Comparison of ENCODE assay signal across 19 cellular contexts in genomic region chrX:30733852-30734660, GRCh38.
"Had no signal": no experiment of that assay in that cellular context is flagged by ENCODE, and none has a peak within 500 bp of the region (broad histone marks: within the 10 kb centered on the region; RNA-seq: fewer than 3 reads in every experiment).

No MANE protein-coding gene starts in this region.

- H3K4me3 Mint-ChIP-seq: activated B cell treated with CpG ODN at 0.5 μM for 24 hours; activated T-cell treated with anti-CD3 and anti-CD28 coated beads, Interleukin-2, amount 50 U/mL, for 72 hours; brain had no signal

- ATAC-seq: K562 had no signal

- DNase-seq: activated B cell treated with CpG ODN at 0.5 μM for 24 hours; activated CD8-positive, alpha-beta memory T cell treated with anti-CD3 and anti-CD28 coated beads for 24 hours; activated effector memory CD4-positive, alpha-beta T cell treated with Interleukin-2 at 50 U/mL for 16 hours; activated naive CD4-positive, alpha-beta T cell; activated T-cell treated with anti-CD3 and anti-CD28 coated beads, Interleukin-2, amount 50 U/mL, for 72 hours; amygdala; Karpas-422; NCI-H1105 treated with DMSO at 0.1 percent for 48 hours; NCI-H1436 treated with DMSO at 0.1 percent for 48 hours; NCI-H187; NCI-H2081; NCI-H446; NCI-H524; SIG-M5; T-helper 2 cell; T1000 had no signal

- H3K9me3 Mint-ChIP-seq: activated B cell treated with CpG ODN at 0.5 μM for 24 hours; activated T-cell treated with anti-CD3 and anti-CD28 coated beads, Interleukin-2, amount 50 U/mL, for 72 hours; brain had no signal

- H3K36me3 Mint-ChIP-seq: brain had no signal

- H3K4me3 ChIP-seq: cardiac muscle cell, K562 had no signal

- H3K36me3 ChIP-seq: cardiac muscle cell had no signal

- H3K27ac ChIP-seq: cardiac muscle cell had no signal

- H3K4me1 Mint-ChIP-seq: activated B cell treated with CpG ODN at 0.5 μM for 24 hours, brain had no signal

- H3K27ac Mint-ChIP-seq: activated B cell treated with CpG ODN at 0.5 μM for 24 hours; activated T-cell treated with anti-CD3 and anti-CD28 coated beads, Interleukin-2, amount 50 U/mL, for 72 hours; brain had no signal

- H3K27me3 Mint-ChIP-seq: activated B cell treated with CpG ODN at 0.5 μM for 24 hours had no signal

- H3K27me3 ChIP-seq: cardiac muscle cell had no signal
